8 cellular contexts compared by ENCODE assay signal in genomic region chr17:67629963-67630320, GRCh38.
DNase-seq lines count a peak whose midpoint lies in the region; ATAC-seq, FAIRE-seq and TF ChIP-seq lines count a peak whose summit lies in the region.

No MANE protein-coding gene starts in this region.

- peak in 2 of 3 donors; percentile 11 to 44 for DNase-seq in CD4-positive, CD25-positive, alpha-beta regulatory T cell
- DNase-seq in HL-60 (ENCODE audit: low read depth in 1 of 2, low spot score in 1 of 2) = peak in 1 of 2 experiments; percentile 16
- peak; percentile 31 for DNase-seq in RWPE1 (ENCODE audit: low spot score)
- peak; percentile 14 for DNase-seq in glomerular visceral epithelial cell (ENCODE audit: extremely low spot score)
- peak; percentile 53 for DNase-seq in superior temporal gyrus (ENCODE audit: extremely low spot score)
- no peak for DNase-seq in GM12892 (ENCODE audit: insufficient read length)
- DNase-seq in anterior cingulate cortex (lab: John Stamatoyannopoulos, UW) = no peak
- DNase-seq in activated CD4-positive, alpha-beta T cell treated with anti-CD3 and anti-CD28 coated beads for 4 hours = no peak

- no peaks in the 10 kb centered on the region for H3K27me3 Mint-ChIP-seq in CD4-positive, CD25-positive, alpha-beta regulatory T cell

- H3K4me3 ChIP-seq in CD4-positive, CD25-positive, alpha-beta regulatory T cell (ENCODE audit: low read depth, low read length) = no peak overlapping the region
- no peak overlapping the region for H3K4me3 ChIP-seq in HL-60 (replicated peaks; ENCODE audit: insufficient read depth, low read length)

- H3K27ac ChIP-seq in CD4-positive, CD25-positive, alpha-beta regulatory T cell (ENCODE audit: insufficient read depth, low read length, poor library complexity, severe bottlenecking) = no peak overlapping the region
- H3K27ac ChIP-seq in HL-60 (replicated peaks) (no peak overlapping the region), RWPE1 (no peak overlapping the region)

- no peak for FAIRE-seq in GM12892 (lab: Jason Lieb, UNC)

- peak overlapping the region in 1 of 3 donors; percentile 65 for H3K27ac Mint-ChIP-seq in CD4-positive, CD25-positive, alpha-beta regulatory T cell

- POLR2A ChIA-PET in RWPE1 (lab: Yijun Ruan, JAX; ENCODE audit: low non-redundant PET) = no interaction called here

- ATAC-seq in CD4-positive, CD25-positive, alpha-beta regulatory T cell (ENCODE audit: low read depth in 2 of 2) = no peak

- no peaks in the 10 kb centered on the region for H3K9me3 Mint-ChIP-seq in CD4-positive, CD25-positive, alpha-beta regulatory T cell

- no peaks in the 10 kb centered on the region for H3K9me3 ChIP-seq in CD4-positive, CD25-positive, alpha-beta regulatory T cell (ENCODE audit: control insufficient read depth in 2 of 2, low read length in 2 of 2)

- H3K36me3 Mint-ChIP-seq in CD4-positive, CD25-positive, alpha-beta regulatory T cell = peaks cover 39% of the 10 kb centered on the region

- peak; percentile 16 for TF ChIP-seq CTCF in HL-60 (IDR thresholded peaks at IDR 0.05; ENCODE audit: insufficient read depth, low read length)
- no peak; the same call in 1 of the 2 replicates for TF ChIP-seq CTCF in RWPE1 (conservative IDR thresholded peaks at IDR 0.05; ENCODE audit: low read depth)

- no peaks in the 10 kb centered on the region for H3K27me3 ChIP-seq in CD4-positive, CD25-positive, alpha-beta regulatory T cell (ENCODE audit: control insufficient read depth, insufficient read depth, low read length)
- no peaks in the 10 kb centered on the region for H3K27me3 ChIP-seq in HL-60 (ENCODE audit: insufficient read depth, poor library complexity, severe bottlenecking)

- no peaks in the 10 kb centered on the region for H3K4me1 ChIP-seq in CD4-positive, CD25-positive, alpha-beta regulatory T cell (ENCODE audit: control insufficient read depth, insufficient read depth, low read length, poor library complexity, severe bottlenecking)

- peaks cover 0 to 5% (median 3%) of the 10 kb centered on the region in 4 donors for H3K4me1 Mint-ChIP-seq in CD4-positive, CD25-positive, alpha-beta regulatory T cell

- no peak overlapping the region for H3K4me3 Mint-ChIP-seq in CD4-positive, CD25-positive, alpha-beta regulatory T cell

- no peak for TF ChIP-seq POLR2A in GM12892 (IDR thresholded peaks at IDR 0.05; ENCODE audit: low read depth, low read length)

- peaks cover 22% of the 10 kb centered on the region for H3K36me3 ChIP-seq in CD4-positive, CD25-positive, alpha-beta regulatory T cell (ENCODE audit: control insufficient read depth, insufficient read depth, low read length)

- CTCF ChIA-PET in RWPE1 (lab: Yijun Ruan, JAX) = interaction anchor here (0.7 to 1.0 kb wide), 2 partner anchors 15 to 252 kb away, joined by 3 read pairs; no protein-coding TSS in a partner anchor

Comparison
In these comparisons a context has a peak if more than half of its experiments do, and no peak if none do; other contexts are left out.
1. DNase-seq: peak in CD4-positive, CD25-positive, alpha-beta regulatory T cell (2 of 3), RWPE1 (single experiment), glomerular visceral epithelial cell (single experiment) and superior temporal gyrus (single experiment); none in GM12892 (single experiment), anterior cingulate cortex (0 of 58) and activated CD4-positive, alpha-beta T cell treated with anti-CD3 and anti-CD28 coated beads for 4 hours (0 of 2).